ENCODE assay signal across 1 cellular context in genomic region chr22:21045585-21046294, GRCh38.
A peak's percentile ranks its signal among the peaks of the same experiment; 100 is the strongest.
TF ChIP-seq lines count a peak whose summit lies in the region.

Gene LRRC74B (plus strand): TSS chr22:21045946. CDS start chr22:21045987, 41 bp downstream.

TF ChIP-seq in K562, 482 proteins besides CTCF, POLR2A, EP300 and RAD21 (continued from another document and continues in another):
- TF ChIP-seq NKRF (IDR thresholded peaks at IDR 0.05; ENCODE audit: borderline replicate concordance) = no peak
- peak; percentile 98 for TF ChIP-seq ZNF740 (CRISPR knock-in tag; IDR thresholded peaks at IDR 0.05)
- TF ChIP-seq ZNF740 (tag; IDR thresholded peaks at IDR 0.05) = no peak; a peak in 2 of 4 replicates
- TF ChIP-seq CBFB (CRISPR knock-in tag; IDR thresholded peaks at IDR 0.05) = no peak
- no peak for TF ChIP-seq SUPT5H (IDR thresholded peaks at IDR 0.05)
- TF ChIP-seq GTF2E2 (tag; IDR thresholded peaks at IDR 0.05) = no peak
- no peak for TF ChIP-seq CBFA2T2 (conservative IDR thresholded peaks at IDR 0.05)
- no peak for TF ChIP-seq BRCA1 (IDR thresholded peaks at IDR 0.05)
- no peak for TF ChIP-seq BRCA1 (CRISPR knock-in tag; IDR thresholded peaks at IDR 0.05)
- TF ChIP-seq ID3 (CRISPR knock-in tag; IDR thresholded peaks at IDR 0.05) = no peak
- TF ChIP-seq ID3 (tag; IDR thresholded peaks at IDR 0.05) = 0 out of 2 replicates have a peak, but pooled peaks have one; percentile 12
- TF ChIP-seq SP1 (CRISPR knock-in tag; IDR thresholded peaks at IDR 0.05) = peak; percentile 96
- no peak for TF ChIP-seq SMARCA4 (IDR thresholded peaks at IDR 0.05)
- TF ChIP-seq ZNF644 (tag; IDR thresholded peaks at IDR 0.05; ENCODE audit: low read depth) = no peak
- peak; percentile 51 for TF ChIP-seq RBBP5 (IDR thresholded peaks at IDR 0.05; ENCODE audit: borderline replicate concordance, insufficient read depth, low read length, poor library complexity, severe bottlenecking)
- peak; percentile 100 for TF ChIP-seq RBM22 (IDR thresholded peaks at IDR 0.05; ENCODE audit: low read depth, low read length, poor library complexity, severe bottlenecking)
- TF ChIP-seq ZNF444 (CRISPR knock-in tag; IDR thresholded peaks at IDR 0.05) = no peak
- TF ChIP-seq ZEB2 (IDR thresholded peaks at IDR 0.05) = no peak
- no peak for TF ChIP-seq SMAD4 (CRISPR knock-in tag; conservative IDR thresholded peaks at IDR 0.05)
- peak; percentile 39; the same call in 1 of the 2 replicates for TF ChIP-seq RREB1 (CRISPR knock-in tag; IDR thresholded peaks at IDR 0.05)
- TF ChIP-seq RNF2 (IDR thresholded peaks at IDR 0.05) = peak; percentile 94
- peak; percentile 81 for TF ChIP-seq THAP12 (CRISPR knock-in tag; IDR thresholded peaks at IDR 0.05)
- no peak for TF ChIP-seq ATF1 (CRISPR knock-in tag; IDR thresholded peaks at IDR 0.05)
- peak; percentile 87 for TF ChIP-seq ATF1 (tag; IDR thresholded peaks at IDR 0.05)
- no peak for TF ChIP-seq PYGO2 (tag; IDR thresholded peaks at IDR 0.05)
- no peak for TF ChIP-seq HDAC8 (tag; IDR thresholded peaks at IDR 0.05)
- TF ChIP-seq NFATC3 (IDR thresholded peaks at IDR 0.05) = no peak
- no peak for TF ChIP-seq SRSF9 (IDR thresholded peaks at IDR 0.05; ENCODE audit: borderline replicate concordance, low read depth, low read length)
- TF ChIP-seq BHLHE40 (IDR thresholded peaks at IDR 0.05; ENCODE audit: low read length) = peak; percentile 86
- TF ChIP-seq OTX1 (CRISPR knock-in tag; IDR thresholded peaks at IDR 0.05) = no peak
- TF ChIP-seq ZNF133 (CRISPR knock-in tag; IDR thresholded peaks at IDR 0.05) = 0 out of 2 replicates have a peak, but pooled peaks have one; percentile 20
- TF ChIP-seq PURB (CRISPR knock-in tag; IDR thresholded peaks at IDR 0.05; ENCODE audit: low read depth) = no peak
- peak; percentile 65; the same call in 1 of the 2 replicates for TF ChIP-seq NR2C2 (CRISPR knock-in tag; IDR thresholded peaks at IDR 0.05)
- TF ChIP-seq NR2C2 (tag; IDR thresholded peaks at IDR 0.05) = no peak
- peak in 1 of 2 experiments; percentile 18; a peak in 1 of 4 replicates for TF ChIP-seq KDM4B (IDR thresholded peaks at IDR 0.05; ENCODE audit: borderline replicate concordance in 2 of 2, low read depth in 1 of 2)
- peak; percentile 49; the same call in 1 of the 2 replicates for TF ChIP-seq HCFC1 (IDR thresholded peaks at IDR 0.05; ENCODE audit: low read depth, low read length)
- TF ChIP-seq SFPQ (IDR thresholded peaks at IDR 0.05; ENCODE audit: low read depth, low read length) = no peak
- TF ChIP-seq SRSF3 (IDR thresholded peaks at IDR 0.05; ENCODE audit: insufficient read depth, low read length) = no peak
- TF ChIP-seq MIER1 (IDR thresholded peaks at IDR 0.05; ENCODE audit: low read depth) = no peak
- TF ChIP-seq SP2 (IDR thresholded peaks at IDR 0.05; ENCODE audit: extremely low read depth, low read depth, low read length, poor library complexity, severe bottlenecking) = peak; percentile 98
- peak; percentile 81 for TF ChIP-seq ETS1 (conservative IDR thresholded peaks at IDR 0.05; ENCODE audit: control insufficient read depth, low read depth, low read length)
- TF ChIP-seq RBFOX2 (IDR thresholded peaks at IDR 0.05; ENCODE audit: low read depth, low read length) = peak; percentile 36; the same call in 1 of the 2 replicates
- 0 out of 2 replicates have a peak, but pooled peaks have one; percentile 20 for TF ChIP-seq JUND (IDR thresholded peaks at IDR 0.05; ENCODE audit: borderline replicate concordance, low read depth, low read length)
- no peak; the same call in 2 of the 3 replicates for TF ChIP-seq JUND (tag; IDR thresholded peaks at IDR 0.05; ENCODE audit: borderline replicate concordance, low read depth, low read length)
- no peak for TF ChIP-seq SRSF7 (optimal IDR thresholded peaks at IDR 0.05; ENCODE audit: low read depth, low read length)
- TF ChIP-seq ZBTB33 (CRISPR knock-in tag; IDR thresholded peaks at IDR 0.05) = peak; percentile 76; the same call in 1 of the 2 replicates
- TF ChIP-seq BRD9 (IDR thresholded peaks at IDR 0.05; ENCODE audit: low read depth, partially characterized antibody) = no peak
